18 cellular contexts compared by ENCODE assay signal in the genomic region with DNA sequence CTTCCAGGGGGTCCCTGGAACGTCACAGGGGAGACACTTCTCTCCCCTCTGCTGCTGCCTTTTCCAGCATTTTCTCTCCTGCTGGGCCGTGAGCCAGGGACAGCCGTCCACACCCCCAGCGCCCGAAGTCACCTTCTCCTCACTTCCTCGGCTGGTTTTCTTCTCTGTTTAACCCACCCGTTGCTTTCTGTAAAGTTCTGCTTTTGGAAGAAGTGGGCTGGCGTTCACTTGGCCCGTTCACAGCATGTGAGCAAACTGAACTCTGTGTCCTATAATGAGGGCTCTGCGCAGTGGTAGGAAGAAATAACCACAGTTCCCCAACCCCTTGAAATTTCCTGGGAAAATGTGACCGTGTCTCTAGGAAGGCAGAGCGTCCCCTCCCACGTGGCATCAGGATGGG.
"Had no signal": no experiment of that assay in that cellular context is flagged by ENCODE, and none has a peak within 500 bp of the region (broad histone marks: within the 10 kb centered on the region; RNA-seq: fewer than 3 reads in every experiment).

No MANE protein-coding gene starts in this region.

- ATAC-seq: activated T-cell treated with anti-CD3 and anti-CD28 coated beads, Interleukin-2, amount 50 U/mL, for 72 hours; foreskin keratinocyte; stimulated activated effector memory CD8-positive, alpha-beta T cell treated with anti-CD3 and anti-CD28 coated beads, Interleukin-12 subunit alpha, Interleukin-12 subunit beta, amount 100 ng/mL, for 72 hours; WTC11 had no signal

- H3K4me1 Mint-ChIP-seq: activated CD4-positive, alpha-beta memory T cell treated with anti-CD3 and anti-CD28 coated beads, Interleukin-2, amount 10 ng/mL, durations not matched to agents 7 days and 5 days; immature natural killer cell had no signal

- H3K9me3 ChIP-seq: ascending aorta had no signal

- H3K4me3 Mint-ChIP-seq: activated CD4-positive, alpha-beta memory T cell treated with anti-CD3 and anti-CD28 coated beads, Interleukin-2, amount 10 ng/mL, durations not matched to agents 7 days and 5 days; activated T-cell treated with anti-CD3 and anti-CD28 coated beads, Interleukin-2, amount 50 U/mL, for 72 hours; dendritic cell treated with granulocyte-macrophage colony-stimulating factor and Interleukin-4, amounts not matched to agents 40 ng/mL and 50 ng/mL, for 4 days; immature natural killer cell; neural crest cell; stimulated activated effector memory CD8-positive, alpha-beta T cell treated with anti-CD3 and anti-CD28 coated beads, Interleukin-12 subunit alpha, Interleukin-12 subunit beta, amount 100 ng/mL, for 72 hours; T-helper 1 cell treated with Interleukin-12 subunit alpha and Interleukin-12 subunit beta and Interleukin-4 antibody, amounts not matched to agents 30 μg/mL and 1 μg/mL, for 36 hours; WTC11 had no signal

- H3K4me3 ChIP-seq: ascending aorta, lung had no signal

- H3K4me1 ChIP-seq: ascending aorta, foreskin keratinocyte had no signal

- DNase-seq: activated CD4-positive, alpha-beta memory T cell treated with anti-CD3 and anti-CD28 coated beads, Interleukin-2, amount 10 ng/mL, durations not matched to agents 7 days and 5 days; activated CD4-positive, alpha-beta T cell treated with anti-CD3 and anti-CD28 coated beads for 4 hours; activated CD8-positive, alpha-beta memory T cell treated with anti-CD3 and anti-CD28 coated beads, Interleukin-2, amount 50 U/mL, for 4 hours; activated gamma-delta T cell; activated T-cell treated with anti-CD3 and anti-CD28 coated beads, Interleukin-2, amount 50 U/mL, for 72 hours; effector memory CD4-positive, alpha-beta T cell; foreskin keratinocyte; head of caudate nucleus; immature natural killer cell; midbrain; stimulated activated CD4-positive, alpha-beta T cell treated with anti-CD3 and anti-CD28 coated beads, Interleukin-2, amount 100 ng/mL, for 24 hours had no signal

- H3K27me3 Mint-ChIP-seq: activated CD4-positive, alpha-beta memory T cell treated with anti-CD3 and anti-CD28 coated beads, Interleukin-2, amount 10 ng/mL, durations not matched to agents 7 days and 5 days had no signal

- H3K27me3 ChIP-seq: ascending aorta, foreskin keratinocyte had no signal

- H3K36me3 Mint-ChIP-seq: stimulated activated effector memory CD8-positive, alpha-beta T cell treated with anti-CD3 and anti-CD28 coated beads, Interleukin-12 subunit alpha, Interleukin-12 subunit beta, amount 100 ng/mL, for 72 hours had no signal

- H3K27ac Mint-ChIP-seq: activated CD4-positive, alpha-beta memory T cell treated with anti-CD3 and anti-CD28 coated beads, Interleukin-2, amount 10 ng/mL, durations not matched to agents 7 days and 5 days; activated T-cell treated with anti-CD3 and anti-CD28 coated beads, Interleukin-2, amount 50 U/mL, for 72 hours; dendritic cell treated with granulocyte-macrophage colony-stimulating factor and Interleukin-4, amounts not matched to agents 40 ng/mL and 50 ng/mL, for 4 days; immature natural killer cell; stimulated activated effector memory CD8-positive, alpha-beta T cell treated with anti-CD3 and anti-CD28 coated beads, Interleukin-12 subunit alpha, Interleukin-12 subunit beta, amount 100 ng/mL, for 72 hours; T-helper 1 cell treated with Interleukin-12 subunit alpha and Interleukin-12 subunit beta and Interleukin-4 antibody, amounts not matched to agents 30 μg/mL and 1 μg/mL, for 36 hours; WTC11 had no signal

- H3K36me3 ChIP-seq: ascending aorta had no signal

- H3K27ac ChIP-seq: ascending aorta, foreskin keratinocyte had no signal
